11 cellular contexts compared by ENCODE assay signal in genomic region chr15:67127334-67127664, GRCh38.
DNase-seq lines count a peak whose midpoint lies in the region; ATAC-seq and TF ChIP-seq lines count a peak whose summit lies in the region.
"Had no signal": no experiment of that assay in that cellular context is flagged by ENCODE, and none has a peak within 500 bp of the region (broad histone marks: within the 10 kb centered on the region; RNA-seq: fewer than 3 reads in every experiment).

No MANE protein-coding gene starts in this region.

- no peaks in the 10 kb centered on the region for H3K27me3 ChIP-seq in fibroblast of lung (ENCODE audit: control insufficient read depth, insufficient read depth, low read length)
- no peaks in the 10 kb centered on the region for H3K27me3 ChIP-seq in skeletal muscle tissue (ENCODE audit: control insufficient read depth in 3 of 3, insufficient read depth in 3 of 3, low read length in 3 of 3)

- H3K36me3 ChIP-seq in fibroblast of lung (ENCODE audit: control insufficient read depth, insufficient read depth, low read length) (peaks cover 28% of the 10 kb centered on the region), skeletal muscle tissue (ENCODE audit: control insufficient read depth in 3 of 3, insufficient read depth in 3 of 3, low read length in 3 of 3) (peaks cover 0 to 4% (median 2%) of the 10 kb centered on the region in 3 donors)

- CTCF ChIA-PET in RWPE1 (lab: Yijun Ruan, JAX) = no interaction called here

- H2AFZ ChIP-seq in fibroblast of lung (ENCODE audit: low read length) = no peak overlapping the region

- H3K9me3 ChIP-seq in fibroblast of lung (ENCODE audit: control insufficient read depth, insufficient read depth, low read depth, low read length) (no peaks in the 10 kb centered on the region), skeletal muscle tissue (ENCODE audit: control insufficient read depth in 3 of 3, low read length in 3 of 3) (no peaks in the 10 kb centered on the region)

- H3K79me2 ChIP-seq in fibroblast of lung (ENCODE audit: control insufficient read depth, insufficient read depth, low read length) = peaks cover 83% of the 10 kb centered on the region

- H4K20me1 ChIP-seq in fibroblast of lung (ENCODE audit: control insufficient read depth, extremely low read depth, insufficient read depth, low read length) = no peaks in the 10 kb centered on the region

- TF ChIP-seq CTCF in RWPE1 (conservative IDR thresholded peaks at IDR 0.05; ENCODE audit: low read depth) (no peak), fibroblast of lung (conservative IDR thresholded peaks at IDR 0.05 in 1 of 2, IDR thresholded peaks at IDR 0.05 in 1 of 2; ENCODE audit: low read depth in 1 of 2, low read length in 2 of 2) (no peak)

- H3K9ac ChIP-seq in fibroblast of lung (ENCODE audit: insufficient read depth, low read length) = peak overlapping the region; percentile 26
- peak overlapping the region in 2 of 3 donors; percentile 15 to 54 for H3K9ac ChIP-seq in skeletal muscle tissue (ENCODE audit: low read depth in 1 of 3, low read length in 3 of 3)

- H3K27ac ChIP-seq in RWPE1 = peak overlapping the region; percentile 97
- H3K27ac ChIP-seq in fibroblast of lung (ENCODE audit: insufficient read depth, low read length) = peak overlapping the region; percentile 97
- peak overlapping the region; percentile 95 for H3K27ac ChIP-seq in skeletal muscle tissue (ENCODE audit: low read depth, low read length)

- ATAC-seq in GM18517 (IDR thresholded peaks at IDR 0.05; ENCODE audit: unreplicated experiment) = no peak

- H3K4me1 ChIP-seq in fibroblast of lung (ENCODE audit: control insufficient read depth, extremely low read depth, insufficient read depth, low read length) = peaks cover 73% of the 10 kb centered on the region
- peaks cover 78 to 84% (median 83%) of the 10 kb centered on the region in 3 donors for H3K4me1 ChIP-seq in skeletal muscle tissue (ENCODE audit: control insufficient read depth in 3 of 3, insufficient read depth in 3 of 3, low read length in 3 of 3)

- POLR2A ChIA-PET in RWPE1 (lab: Yijun Ruan, JAX; ENCODE audit: low non-redundant PET) = interaction anchor here (0.9 kb wide), 1 partner anchor 50 kb away, joined by 4 read pairs; no protein-coding TSS in a partner anchor

- no peak overlapping the region for H3K4me3 ChIP-seq in fibroblast of lung (replicated peaks in 1 of 4; ENCODE audit: control extremely low read depth in 1 of 4, insufficient read depth in 1 of 4, low read depth in 3 of 4, low read length in 4 of 4)
- no peak overlapping the region for H3K4me3 ChIP-seq in skeletal muscle tissue (ENCODE audit: low read length in 3 of 3)

- peak overlapping the region; percentile 28 for H3K4me2 ChIP-seq in fibroblast of lung (ENCODE audit: extremely low read depth, insufficient read depth, low read length)

- peak; percentile 58 for DNase-seq in NCI-H526 treated with DMSO at 0.1 percent for 48 hours (lab: John Stamatoyannopoulos, UW)
- no peak for DNase-seq in NCI-H526 (lab: John Stamatoyannopoulos, UW)
- DNase-seq in RWPE1 (ENCODE audit: low spot score) = peak; percentile 88
- DNase-seq in fibroblast of lung (ENCODE audit: low read depth in 2 of 2) = no peak
- no peak for DNase-seq in effector CD8-positive, alpha-beta T cell (lab: John Stamatoyannopoulos, UW)
- no peak for DNase-seq in stimulated activated CD4-positive, alpha-beta T cell treated with anti-CD3 and anti-CD28 coated beads, Interleukin-12 subunit alpha, Interleukin-12 subunit beta, amount 100 ng/mL, for 4 hours
- DNase-seq: activated CD8-positive, alpha-beta T cell treated with anti-CD3 and anti-CD28 coated beads for 36 hours; head of caudate nucleus; nucleus accumbens had no signal

Comparison
In these comparisons a context has a peak if more than half of its experiments do, and no peak if none do; other contexts are left out.
1. DNase-seq: peak in NCI-H526 treated with DMSO at 0.1 percent for 48 hours (single experiment) and RWPE1 (single experiment); none in NCI-H526 (0 of 2), fibroblast of lung (0 of 2), effector CD8-positive, alpha-beta T cell (single experiment) and stimulated activated CD4-positive, alpha-beta T cell treated with anti-CD3 and anti-CD28 coated beads, Interleukin-12 subunit alpha, Interleukin-12 subunit beta, amount 100 ng/mL, for 4 hours (single experiment).
2. Peak in every context shown above with its lines, with median percentiles within 50 percentile points of each other: H3K27ac ChIP-seq.